Comparison of ENCODE assay signal across 8 cellular contexts in the genomic region with DNA sequence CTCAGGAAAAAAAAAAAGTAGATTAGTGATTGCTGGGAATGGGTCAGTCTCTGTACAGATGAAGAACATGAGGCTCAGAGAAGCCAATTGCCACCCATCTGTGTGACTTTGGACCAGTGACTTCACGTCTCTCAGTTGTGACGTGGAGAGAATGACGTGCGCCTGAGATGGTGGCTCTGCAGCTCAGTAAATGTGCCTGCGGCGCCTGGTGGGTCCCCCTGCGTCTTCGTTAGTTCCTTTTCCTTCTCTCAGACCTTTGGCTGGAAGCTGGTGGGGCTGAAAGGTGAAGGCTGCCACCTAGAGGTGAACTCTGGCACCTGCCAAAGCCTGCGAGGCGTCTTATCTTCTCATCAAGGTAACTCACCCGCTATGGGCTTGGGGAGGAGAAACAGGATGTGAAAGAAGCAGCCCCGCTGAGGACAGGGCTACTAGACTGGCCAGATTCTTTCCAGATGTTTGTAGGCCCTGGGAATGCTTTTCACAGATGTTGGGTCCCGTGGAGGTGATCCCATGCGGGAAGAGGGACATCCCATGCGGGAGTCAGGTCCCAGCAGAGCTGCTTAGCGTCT. TPM values are rescaled to one million over a fixed set of nuclear protein-coding genes. Genes with fewer than 3 reads are reported as not detected.
DNase-seq lines count a peak whose midpoint lies in the region; ATAC-seq, FAIRE-seq and TF ChIP-seq lines count a peak whose summit lies in the region.

No MANE protein-coding gene starts in this region.

- H3K9ac ChIP-seq in keratinocyte (ENCODE audit: control insufficient read depth, extremely low read depth, insufficient read depth, low read length): peak overlapping the region; percentile 44

- CTCF ChIA-PET in AG04450 (lab: Charles Lee): interaction anchor here (0.6 to 12.9 kb wide), 37 partner anchors 9 to 564 kb away, joined by 3 to 482 read pairs (median 4); a partner anchor contains a TSS

- no peaks in the 10 kb centered on the region for H3K9me1 ChIP-seq in keratinocyte (ENCODE audit: control insufficient read depth, extremely low read depth, insufficient read depth, low read length)

- ATAC-seq in GM19023 (IDR thresholded peaks at IDR 0.05; ENCODE audit: unreplicated experiment) (peak; percentile 79), HG03196 (IDR thresholded peaks at IDR 0.05; ENCODE audit: unreplicated experiment) (peak; percentile 77)

- H4K20me1 ChIP-seq in keratinocyte (ENCODE audit: control insufficient read depth, extremely low read depth, insufficient read depth, low read length): no peaks in the 10 kb centered on the region

- POLR2A ChIA-PET in AG04450 (lab: Yijun Ruan, JAX): interaction anchor here (0.7 to 1.0 kb wide), 2 partner anchors 11 to 42 kb away, joined by 3 to 11 read pairs; no protein-coding TSS in a partner anchor

- H3K4me2 ChIP-seq in keratinocyte (ENCODE audit: control insufficient read depth, extremely low read depth, insufficient read depth, low read depth, low read length): peak overlapping the region; percentile 81

- H3K36me3 ChIP-seq in keratinocyte (ENCODE audit: control insufficient read depth in 2 of 2, extremely low read depth in 1 of 2, insufficient read depth in 2 of 2, low read length in 2 of 2): no peaks in the 10 kb centered on the region

- no peaks in the 10 kb centered on the region for H3K79me2 ChIP-seq in keratinocyte (ENCODE audit: control insufficient read depth, insufficient read depth, low read length)

- H3K4me3 ChIP-seq in AG04450 (ENCODE audit: low read depth, low read length): no peak overlapping the region
- H3K4me3 ChIP-seq in keratinocyte (ENCODE audit: control insufficient read depth in 2 of 3, extremely low read depth in 1 of 3, insufficient read depth in 2 of 3, low read depth in 1 of 3, low read length in 3 of 3): peak overlapping the region in 1 of 3 experiments; percentile 34

- no peaks in the 10 kb centered on the region for H3K27me3 ChIP-seq in AG04450 (ENCODE audit: control insufficient read depth, insufficient read depth, low read length)
- H3K27me3 ChIP-seq in keratinocyte (ENCODE audit: control insufficient read depth, extremely low read depth, insufficient read depth, low read length): no peaks in the 10 kb centered on the region

- FAIRE-seq in keratinocyte (lab: Jason Lieb, UNC): peak; percentile 69

- DNase-seq in AG04450 (ENCODE audit: low read depth, low spot score): peak; percentile 70
- peak; percentile 87 for DNase-seq in NCI-H345 (lab: John Stamatoyannopoulos, UW)
- DNase-seq in brain pericyte (ENCODE audit: low read depth, low spot score): peak; percentile 63
- no peak for DNase-seq in keratinocyte (ENCODE audit: low read depth, low spot score)
- DNase-seq in stimulated activated CD4-positive, alpha-beta T cell treated with anti-CD3 and anti-CD28 coated beads, Interleukin-1b, Interleukin-23, amount 100 ng/mL, for 1 hour (ENCODE audit: low read depth in 2 of 2): peak; percentile 79 to 84

- peaks cover 18% of the 10 kb centered on the region for H3K4me1 ChIP-seq in keratinocyte (ENCODE audit: control insufficient read depth, extremely low read depth, insufficient read depth, low read length)

- no peak overlapping the region for H3K27ac ChIP-seq in AG04450 (ENCODE audit: low read depth, low read length)
- peak overlapping the region; percentile 52 for H3K27ac ChIP-seq in VCaP
- H3K27ac ChIP-seq in keratinocyte (ENCODE audit: control insufficient read depth, insufficient read depth, low read length): no peak overlapping the region

- TF ChIP-seq CTCF in AG04450 (IDR thresholded peaks at IDR 0.05; ENCODE audit: low read depth, low read length) (peak; percentile 96), VCaP (conservative IDR thresholded peaks at IDR 0.05) (peak; percentile 96), keratinocyte (optimal IDR thresholded peaks at IDR 0.05 in 1 of 3, IDR thresholded peaks at IDR 0.05 in 1 of 3, conservative IDR thresholded peaks at IDR 0.05 in 1 of 3; ENCODE audit: extremely low read depth in 1 of 3, insufficient read depth in 2 of 3, low read length in 3 of 3) (peak; percentile 90 to 97 (median 94))

- H3K9me3 ChIP-seq in AG04450 (ENCODE audit: control insufficient read depth, insufficient read depth, low read length) (no peaks in the 10 kb centered on the region), keratinocyte (ENCODE audit: control insufficient read depth, low read depth, low read length) (no peaks in the 10 kb centered on the region)

- H2AFZ ChIP-seq in keratinocyte (ENCODE audit: control insufficient read depth, low read length): peak overlapping the region; percentile 72

- dilution Hi-C loops in keratinocyte (cut with MboI; ENCODE audit: extremely low pct_ligation_motif_present, low sequenced_read_pairs): no loop called here

RNA-seq across cellular contexts. Expression of a gene that starts 8.7 kb away (rescaled TPM):
- polyA plus RNA-seq in AG04450 (2011; rRNA removed) (0.05 and 0.06 TPM in 2 replicates), keratinocyte (0.05 to 0.12 TPM (median 0.06 TPM) in 3 replicates)
- 0.26 and 0.46 TPM in 2 replicates for polyA minus RNA-seq in AG04450 (2011; rRNA and poly(A)+ RNA removed)
- 0.10 TPM for polyA plus RNA-seq in keratinocyte (2011; ENCODE audit: low read depth)
- polyA plus RNA-seq in keratinocyte (2011; cell fraction: cytosol; rRNA removed): 0.03 and 0.06 TPM in 2 replicates
- polyA plus RNA-seq in keratinocyte (2011; cell fraction: nucleus; rRNA removed): 0.13 TPM in 2 replicates
- 0.20 and 0.23 TPM in 2 replicates for polyA plus RNA-seq in keratinocyte (2012; ENCODE audit: low replicate concordance)
- polyA minus RNA-seq in keratinocyte: 0.10 to 1.4 TPM (median 0.20 TPM) in 3 replicates
- 0.77 TPM for polyA minus RNA-seq in keratinocyte (2011; cell fraction: cytosol; rRNA and poly(A)+ RNA removed)
- polyA minus RNA-seq in keratinocyte (2011; cell fraction: nucleus; rRNA and poly(A)+ RNA removed): 0.11 and 0.16 TPM in 2 replicates

RNA-seq across cellular contexts. Expression of a gene that starts 19.5 kb away (rescaled TPM):
- 15.3 and 25.0 TPM in 2 replicates for polyA plus RNA-seq in AG04450 (2011; rRNA removed)
- polyA minus RNA-seq in AG04450 (2011; rRNA and poly(A)+ RNA removed): 27.0 and 45.8 TPM in 2 replicates
- 12.7 to 62.4 TPM (median 38.0 TPM) in 3 replicates for polyA plus RNA-seq in keratinocyte
- polyA plus RNA-seq in keratinocyte (2011; ENCODE audit: low read depth): 81.8 TPM
- 40.0 and 63.5 TPM in 2 replicates for polyA plus RNA-seq in keratinocyte (2011; cell fraction: cytosol; rRNA removed)
- polyA plus RNA-seq in keratinocyte (2011; cell fraction: nucleus; rRNA removed): 90.9 and 100.0 TPM in 2 replicates
- 15.2 and 117 TPM in 2 replicates for polyA plus RNA-seq in keratinocyte (2012; ENCODE audit: low replicate concordance)
- 16.4 to 32.4 TPM (median 23.3 TPM) in 3 replicates for polyA minus RNA-seq in keratinocyte
- 81.9 TPM for polyA minus RNA-seq in keratinocyte (2011; cell fraction: cytosol; rRNA and poly(A)+ RNA removed)
- polyA minus RNA-seq in keratinocyte (2011; cell fraction: nucleus; rRNA and poly(A)+ RNA removed): 41.0 and 43.1 TPM in 2 replicates

RNA-seq across cellular contexts. Expression of a gene that starts 55.8 kb away (rescaled TPM):
- polyA plus RNA-seq in AG04450 (2011; rRNA removed) (25.5 and 29.9 TPM in 2 replicates), keratinocyte (6.4 to 22.6 TPM (median 11.4 TPM) in 3 replicates)
- polyA minus RNA-seq in AG04450 (2011; rRNA and poly(A)+ RNA removed): 37.7 and 44.5 TPM in 2 replicates
- 8.4 TPM for polyA plus RNA-seq in keratinocyte (2011; ENCODE audit: low read depth)
- 10.0 and 12.4 TPM in 2 replicates for polyA plus RNA-seq in keratinocyte (2011; cell fraction: cytosol; rRNA removed)
- polyA plus RNA-seq in keratinocyte (2011; cell fraction: nucleus; rRNA removed): 33.9 and 45.9 TPM in 2 replicates
- 5.5 and 12.4 TPM in 2 replicates for polyA plus RNA-seq in keratinocyte (2012; ENCODE audit: low replicate concordance)
- polyA minus RNA-seq in keratinocyte: 13.2 to 30.3 TPM (median 17.2 TPM) in 3 replicates
- polyA minus RNA-seq in keratinocyte (2011; cell fraction: cytosol; rRNA and poly(A)+ RNA removed): 21.9 TPM
- 17.9 and 20.0 TPM in 2 replicates for polyA minus RNA-seq in keratinocyte (2011; cell fraction: nucleus; rRNA and poly(A)+ RNA removed)
